In the genomic region with DNA sequence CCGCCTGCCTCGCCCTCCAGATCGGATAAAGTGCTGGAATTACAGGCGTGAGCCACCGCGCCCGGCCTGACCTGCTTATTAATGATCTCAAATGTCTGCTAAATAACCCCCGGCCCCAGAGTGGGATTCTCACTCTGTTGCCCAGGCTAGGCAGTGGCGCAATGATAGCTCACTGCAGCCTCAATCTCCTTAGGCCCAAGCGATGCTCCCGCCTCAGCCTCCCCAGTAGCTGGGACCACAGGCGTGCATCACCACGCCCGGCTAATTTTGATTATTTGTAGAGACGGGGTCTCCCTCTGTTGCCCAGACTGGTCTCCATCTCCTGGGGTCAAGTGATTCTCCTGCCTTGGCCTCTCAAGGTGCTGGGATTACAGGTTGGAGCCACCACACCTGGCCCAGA, we compare ENCODE assay signal across 8 cellular contexts. TPM values are rescaled to one million over a fixed set of nuclear protein-coding genes. Genes with fewer than 3 reads are reported as not detected.
DNase-seq lines count a peak whose midpoint lies in the region; ATAC-seq and TF ChIP-seq lines count a peak whose summit lies in the region.

No MANE protein-coding gene starts in this region.

- H3K36me3 ChIP-seq in DOHH2 (ENCODE audit: control insufficient read depth, low read length), result peaks cover 28% of the 10 kb centered on the region
- H3K36me3 ChIP-seq in OCI-LY7 (ENCODE audit: insufficient read depth, low read length), result peaks cover 23% of the 10 kb centered on the region; the same call in 1 of the 2 replicates
- no peaks in the 10 kb centered on the region for H3K36me3 ChIP-seq in ectodermal cell (ENCODE audit: control insufficient read depth, insufficient read depth, low read length)
- H3K36me3 ChIP-seq in psoas muscle (ENCODE audit: insufficient read depth in 1 of 2, low read depth in 1 of 2), result no peaks in the 10 kb centered on the region

- no TSS peak for BruUV-seq in OCI-LY7 (replicated peaks; lab: Mats Ljungman, UMichigan)

- H4K20me1 ChIP-seq in DOHH2 (ENCODE audit: control insufficient read depth, insufficient read depth, low read depth, low read length) (no peaks in the 10 kb centered on the region), OCI-LY7 (ENCODE audit: insufficient read depth, low read length) (no peaks in the 10 kb centered on the region)

- in situ Hi-C loops in GM13976 (cut with MboI; ENCODE audit: low sequenced_read_pairs, unreplicated experiment), result no loop called here

- peaks cover 31% of the 10 kb centered on the region for H3K27me3 ChIP-seq in DOHH2 (ENCODE audit: control insufficient read depth, low read length)
- peaks cover 5% of the 10 kb centered on the region for H3K27me3 ChIP-seq in ectodermal cell (ENCODE audit: control insufficient read depth, insufficient read depth, low read length, poor library complexity, severe bottlenecking)
- peaks cover 0 to 5% (median 3%) of the 10 kb centered on the region in 3 donors for H3K27me3 ChIP-seq in psoas muscle (ENCODE audit: insufficient read depth in 3 of 3, low read length in 2 of 3)

- H3K4me1 ChIP-seq in DOHH2 (ENCODE audit: control insufficient read depth, low read length) (peaks cover 59% of the 10 kb centered on the region), OCI-LY7 (ENCODE audit: insufficient read depth, low read length, poor library complexity, severe bottlenecking) (peaks cover 47% of the 10 kb centered on the region), ectodermal cell (ENCODE audit: control insufficient read depth, insufficient read depth, low read length) (peaks cover 3% of the 10 kb centered on the region), psoas muscle (peaks cover 52% of the 10 kb centered on the region)

- intact Hi-C loops in OCI-LY7 (cut with micrococcal nuclease; ENCODE audit: unreplicated experiment) (loop anchor here (2.0 kb wide), 1 partner anchor 108 kb away; no protein-coding TSS in a partner anchor), psoas muscle (cut with DNase I) (loop anchor here in 1 of 2 donors (1.0 to 5.0 kb wide), 2 partner anchors 20 to 129 kb away; no protein-coding TSS in a partner anchor)

- TF ChIP-seq CTCF in DOHH2 (IDR thresholded peaks at IDR 0.05; ENCODE audit: low read depth, low read length, poor library complexity, severe bottlenecking) (no peak), OCI-LY7 (conservative IDR thresholded peaks at IDR 0.05; ENCODE audit: low read length) (no peak), psoas muscle (IDR thresholded peaks at IDR 0.05) (no peak), GM13976 (IDR thresholded peaks at IDR 0.05; ENCODE audit: borderline replicate concordance, control extremely low read depth, extremely low read depth, insufficient read depth, missing control alignments) (no peak)

- DNase-seq in OCI-LY7 (ENCODE audit: low spot score), result no peak
- no peak for DNase-seq in psoas muscle
- DNase-seq in NCI-H526 treated with DMSO at 0.1 percent for 48 hours (lab: John Stamatoyannopoulos, UW), result no peak
- DNase-seq in GM13976 (ENCODE audit: low spot score), result no peak
- no peak for DNase-seq in activated CD4-positive, alpha-beta T cell treated with anti-CD3 and anti-CD28 coated beads for 1 hour

- ATAC-seq in psoas muscle (no peak), GM21786 (IDR thresholded peaks at IDR 0.05; ENCODE audit: unreplicated experiment) (no peak)

- H3K9me3 ChIP-seq in DOHH2 (ENCODE audit: control insufficient read depth, insufficient read depth, low read length), result no peaks in the 10 kb centered on the region
- H3K9me3 ChIP-seq in OCI-LY7 (ENCODE audit: low read length), result no peaks in the 10 kb centered on the region
- no peaks in the 10 kb centered on the region for H3K9me3 ChIP-seq in ectodermal cell (ENCODE audit: control insufficient read depth, low read length)
- H3K9me3 ChIP-seq in psoas muscle, result no peaks in the 10 kb centered on the region

- H3K4me2 ChIP-seq in DOHH2 (ENCODE audit: low read length) (peak overlapping the region; percentile 99), OCI-LY7 (ENCODE audit: low read length) (peak overlapping the region; percentile 86)

- POLR2A ChIA-PET in OCI-LY7 (lab: Charles Lee), result interaction anchor here (0.7 to 1.2 kb wide), 3 partner anchors 28 to 238 kb away, joined by 3 to 9 read pairs (median 8); no protein-coding TSS in a partner anchor

- peak overlapping the region; percentile 95 for H3K4me3 ChIP-seq in DOHH2 (ENCODE audit: low read length)
- peak overlapping the region; percentile 89 for H3K4me3 ChIP-seq in OCI-LY7 (ENCODE audit: low read depth, low read length, poor library complexity, severe bottlenecking)
- H3K4me3 ChIP-seq in ectodermal cell (ENCODE audit: insufficient read depth, low read depth, low read length), result peak overlapping the region; percentile 88
- peak overlapping the region; percentile 75 for H3K4me3 ChIP-seq in psoas muscle

- CTCF ChIA-PET in OCI-LY7 (lab: Charles Lee; ENCODE audit: unreplicated experiment), result interaction anchor here (0.5 kb wide), 1 partner anchor 439 kb away, joined by 3 read pairs; no protein-coding TSS in a partner anchor

- H3F3A ChIP-seq in DOHH2 (ENCODE audit: control insufficient read depth, insufficient read depth), result peaks cover 19% of the 10 kb centered on the region

- H2AFZ ChIP-seq in OCI-LY7 (ENCODE audit: low read length), result peak overlapping the region; percentile 57; the same call in 1 of the 2 replicates

- H3K9me2 ChIP-seq in DOHH2 (replicated peaks; ENCODE audit: control insufficient read depth, low read length) (no peaks in the 10 kb centered on the region), OCI-LY7 (ENCODE audit: insufficient read depth, low read length) (no peaks in the 10 kb centered on the region)

- H3K27ac ChIP-seq in DOHH2 (ENCODE audit: low read depth, low read length) (peak overlapping the region; percentile 45), OCI-LY7 (ENCODE audit: low read depth, low read length, poor library complexity, severe bottlenecking) (peak overlapping the region; percentile 50), ectodermal cell (ENCODE audit: insufficient read depth, low read depth, low read length, poor library complexity, severe bottlenecking) (no peak overlapping the region), psoas muscle (peak overlapping the region; percentile 99)

- WGBS in ectodermal cell, 2 experiments, result 83% methylated on average over 15 of the region's 15 CpGs
- WGBS in psoas muscle, 3 donors, result 54 to 67% (median 59%) methylated on average over 15 of the region's 15 CpGs

- peaks cover 43% of the 10 kb centered on the region for H3K79me2 ChIP-seq in DOHH2 (ENCODE audit: control insufficient read depth, low read length)
- peaks cover 18% of the 10 kb centered on the region; the same call in 1 of the 2 replicates for H3K79me2 ChIP-seq in OCI-LY7 (ENCODE audit: insufficient read depth, low read depth, low read length)

RNA-seq across cellular contexts. Expression of a gene that starts 0.6 kb away (rescaled TPM):
- 51.8 and 82.1 TPM in 2 replicates for total RNA-seq in OCI-LY7 (2014; rRNA removed; shearing (Covaris generic))
- total RNA-seq in OCI-LY7 (2022), result 207 and 266 TPM in 2 replicates
- 126 TPM for polyA plus RNA-seq in ectodermal cell (2013, experiment 1 of 4)
- 105 TPM for polyA plus RNA-seq in ectodermal cell (2013, experiment 2 of 4)
- 117 TPM for polyA plus RNA-seq in ectodermal cell (2013, experiment 3 of 4)
- 124 TPM for polyA plus RNA-seq in ectodermal cell (2013, experiment 4 of 4)
- total RNA-seq in psoas muscle, result 100 to 1,000 TPM; 362 to 759 (median 472) TPM
- polyA plus RNA-seq in psoas muscle, result 100 to 1,000 TPM; 310 to 858 (median 690) TPM

RNA-seq across cellular contexts. Expression of a gene that starts 3.1 kb away (rescaled TPM):
- total RNA-seq in OCI-LY7 (2014; rRNA removed; shearing (Covaris generic)), result 0.09 and 0.33 TPM in 2 replicates
- total RNA-seq in OCI-LY7 (2022) (0.13 and 0.18 TPM in 2 replicates), psoas muscle (1 to 10 TPM in 2 of 4 donors, under 1 TPM in 2; 0.41 to 4.0 (median 1.5) TPM)
- 19.8 TPM for polyA plus RNA-seq in ectodermal cell (2013, experiment 1 of 4)
- polyA plus RNA-seq in ectodermal cell (2013, experiment 2 of 4), result 16.0 TPM
- 20.8 TPM for polyA plus RNA-seq in ectodermal cell (2013, experiment 3 of 4)
- 21.1 TPM for polyA plus RNA-seq in ectodermal cell (2013, experiment 4 of 4)
- polyA plus RNA-seq in psoas muscle, result 10 to 100 TPM in 1 of 3 donors, under 1 TPM in 2; 0.75 to 19.0 (median 0.88) TPM

RNA-seq across cellular contexts. Expression of a gene that starts 7.5 kb away (rescaled TPM):
- 11.7 and 20.3 TPM in 2 replicates for total RNA-seq in OCI-LY7 (2014; rRNA removed; shearing (Covaris generic))
- 70.9 and 75.8 TPM in 2 replicates for total RNA-seq in OCI-LY7 (2022)
- 155 TPM for polyA plus RNA-seq in ectodermal cell (2013, experiment 1 of 4)
- 178 TPM for polyA plus RNA-seq in ectodermal cell (2013, experiment 2 of 4)
- 116 TPM for polyA plus RNA-seq in ectodermal cell (2013, experiment 3 of 4)
- polyA plus RNA-seq in ectodermal cell (2013, experiment 4 of 4), result 120 TPM
- 100 to 1,000 TPM in 3 of 4 donors, 10 to 100 TPM in 1; 84.7 to 331 (median 217) TPM for total RNA-seq in psoas muscle
- polyA plus RNA-seq in psoas muscle, result 100 to 1,000 TPM in 1 of 3 donors, 10 to 100 TPM in 2; 29.2 to 147 (median 36.4) TPM

RNA-seq across cellular contexts. Expression of a gene that starts 28.2 kb away (rescaled TPM):
- total RNA-seq in OCI-LY7 (2014; rRNA removed; shearing (Covaris generic)), result 278 and 287 TPM in 2 replicates
- 309 and 321 TPM in 2 replicates for total RNA-seq in OCI-LY7 (2022)
- 532 TPM for polyA plus RNA-seq in ectodermal cell (2013, experiment 1 of 4)
- 509 TPM for polyA plus RNA-seq in ectodermal cell (2013, experiment 2 of 4)
- polyA plus RNA-seq in ectodermal cell (2013, experiment 3 of 4), result 334 TPM
- 373 TPM for polyA plus RNA-seq in ectodermal cell (2013, experiment 4 of 4)
- 100 to 1,000 TPM; 137 to 591 (median 245) TPM for total RNA-seq in psoas muscle
- 100 to 1,000 TPM; 249 to 321 (median 317) TPM for polyA plus RNA-seq in psoas muscle

RNA-seq across cellular contexts. Expression of a gene that starts 34.4 kb away (rescaled TPM):
- total RNA-seq in OCI-LY7 (2014; rRNA removed; shearing (Covaris generic)), result 52.6 and 53.2 TPM in 2 replicates
- total RNA-seq in OCI-LY7 (2022) (79.8 and 81.5 TPM in 2 replicates), psoas muscle (10 to 100 TPM in 3 of 4 donors, 1 to 10 TPM in 1; 9.0 to 18.1 (median 14.0) TPM)
- polyA plus RNA-seq in ectodermal cell (2013, experiment 1 of 4), result 21.4 TPM
- 22.6 TPM for polyA plus RNA-seq in ectodermal cell (2013, experiment 2 of 4)
- polyA plus RNA-seq in ectodermal cell (2013, experiment 3 of 4), result 23.2 TPM
- polyA plus RNA-seq in ectodermal cell (2013, experiment 4 of 4), result 22.3 TPM
- 10 to 100 TPM; 21.8 to 88.8 (median 47.6) TPM for polyA plus RNA-seq in psoas muscle
